In the genomic region with DNA sequence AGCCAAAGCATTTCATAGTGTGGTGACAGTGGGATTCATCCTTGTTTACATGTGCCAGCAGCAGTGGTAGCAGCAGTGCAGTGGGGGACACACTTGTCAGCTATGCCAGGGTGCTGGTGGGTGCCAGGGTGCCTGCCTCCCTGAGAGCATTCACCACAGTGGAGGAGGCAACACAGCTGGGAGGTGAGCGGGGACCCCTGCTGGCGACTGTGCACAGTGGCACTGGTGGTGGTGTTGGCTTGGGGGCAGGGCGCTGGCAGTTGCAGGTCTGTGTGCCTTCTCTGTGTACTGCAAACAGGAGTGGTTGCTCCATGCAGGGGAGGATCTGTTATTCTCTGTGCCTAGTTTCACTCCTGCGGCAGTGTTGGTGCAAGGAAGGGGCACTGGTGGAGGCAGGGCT, we compare ENCODE assay signal across 14 cellular contexts. TPM values are rescaled to one million over a fixed set of nuclear protein-coding genes. Genes with fewer than 3 reads are reported as not detected.
DNase-seq lines count a peak whose midpoint lies in the region; ATAC-seq and TF ChIP-seq lines count a peak whose summit lies in the region.
"Had no signal": no experiment of that assay in that cellular context is flagged by ENCODE, and none has a peak within 500 bp of the region (broad histone marks: within the 10 kb centered on the region; RNA-seq: fewer than 3 reads in every experiment).

No MANE protein-coding gene starts in this region.

- peaks cover 43% of the 10 kb centered on the region for H3K9me3 ChIP-seq in left ventricle myocardium inferior (replicated peaks)
- H3K9me3 ChIP-seq in OCI-LY1 (ENCODE audit: low read length), result peaks cover 22% of the 10 kb centered on the region
- H3K9me3 ChIP-seq in vagina, result peaks cover 7% of the 10 kb centered on the region
- H3K9me3 ChIP-seq: testis had no signal

- H3K27ac ChIP-seq in left ventricle myocardium inferior (replicated peaks), result no peak overlapping the region
- no peak overlapping the region for H3K27ac ChIP-seq in OCI-LY1 (ENCODE audit: low read depth, low read length, poor library complexity, severe bottlenecking)
- H3K27ac ChIP-seq in vagina, result no peak overlapping the region
- H3K27ac ChIP-seq: heart left ventricle, testis had no signal

- no peak overlapping the region for H3K27ac Mint-ChIP-seq in type B pancreatic cell
- H3K27ac Mint-ChIP-seq: activated naive CD4-positive, alpha-beta T cell treated with anti-CD3 and anti-CD28 coated beads, Interleukin-2, amount 50 U/mL, for 24 hours; CD8-positive, alpha-beta T cell had no signal

- no peaks in the 10 kb centered on the region for H3K79me2 ChIP-seq in OCI-LY1 (ENCODE audit: insufficient read depth, low read length)

- no peak for TF ChIP-seq POLR2A in vagina (IDR thresholded peaks at IDR 0.05)

- no peak overlapping the region for H3K4me3 ChIP-seq in left ventricle myocardium inferior
- H3K4me3 ChIP-seq in OCI-LY1 (ENCODE audit: low read depth, low read length, poor library complexity, severe bottlenecking), result no peak overlapping the region
- H3K4me3 ChIP-seq in fibroblast of pulmonary artery (replicated peaks; ENCODE audit: low read depth, low read length), result no peak overlapping the region
- H3K4me3 ChIP-seq in vagina, result no peak overlapping the region
- H3K4me3 ChIP-seq: heart left ventricle, testis had no signal

- peaks cover 21% of the 10 kb centered on the region for H3K4me1 ChIP-seq in left ventricle myocardium inferior
- H3K4me1 ChIP-seq in OCI-LY1 (ENCODE audit: insufficient read depth, low read length, severe bottlenecking), result no peaks in the 10 kb centered on the region
- H3K4me1 ChIP-seq in vagina, result peaks cover 6% of the 10 kb centered on the region
- H3K4me1 ChIP-seq: testis had no signal

- DNase-seq in Right ventricle myocardium superior, result no peak
- no peak for DNase-seq in left ventricle myocardium inferior
- no peak for DNase-seq in fibroblast of pulmonary artery (ENCODE audit: low read depth)
- DNase-seq in type B pancreatic cell (ENCODE audit: extremely low spot score, unreplicated experiment), result no peak
- no peak for DNase-seq in central memory CD4-positive, alpha-beta T cell
- DNase-seq in vagina (ENCODE audit: extremely low spot score in 2 of 2), result no peak
- DNase-seq: CD8-positive, alpha-beta T cell; retina; testis had no signal

- no peaks in the 10 kb centered on the region for H4K20me1 ChIP-seq in OCI-LY1 (ENCODE audit: insufficient read depth, low read length)

- no peak overlapping the region for H3K4me2 ChIP-seq in OCI-LY1 (ENCODE audit: low read length)

- H3K27me3 Mint-ChIP-seq in type B pancreatic cell, result no peaks in the 10 kb centered on the region
- H3K27me3 Mint-ChIP-seq: activated naive CD4-positive, alpha-beta T cell treated with anti-CD3 and anti-CD28 coated beads, Interleukin-2, amount 50 U/mL, for 24 hours; IgD-negative memory B cell had no signal

- intact Hi-C loops in Right ventricle myocardium superior (cut with DNase I), result no loop called here
- intact Hi-C loops in left ventricle myocardium inferior (cut with micrococcal nuclease), result no loop called here
- intact Hi-C loops in vagina (cut with DNase I), result no loop called here

- H3K4me3 Mint-ChIP-seq in type B pancreatic cell, result no peak overlapping the region
- H3K4me3 Mint-ChIP-seq: activated naive CD4-positive, alpha-beta T cell treated with anti-CD3 and anti-CD28 coated beads, Interleukin-2, amount 50 U/mL, for 24 hours; CD8-positive, alpha-beta T cell; IgD-negative memory B cell had no signal

- H3K9ac ChIP-seq in OCI-LY1 (ENCODE audit: low read length), result no peak overlapping the region

- peak; percentile 19 for ATAC-seq in Right ventricle myocardium superior (ENCODE audit: poor library complexity)
- no peak for ATAC-seq in GM21786 (IDR thresholded peaks at IDR 0.05; ENCODE audit: unreplicated experiment)
- ATAC-seq: CD8-positive, alpha-beta T cell had no signal

- no peaks in the 10 kb centered on the region for H3K9me2 ChIP-seq in OCI-LY1 (ENCODE audit: low read depth, low read length)

- H2AFZ ChIP-seq in OCI-LY1 (ENCODE audit: low read length), result no peak overlapping the region

- peaks cover 28% of the 10 kb centered on the region for H3K9me3 Mint-ChIP-seq in type B pancreatic cell

- H3K27me3 ChIP-seq in left ventricle myocardium inferior (ENCODE audit: low read depth) (no peaks in the 10 kb centered on the region), OCI-LY1 (ENCODE audit: insufficient read depth, low read length) (no peaks in the 10 kb centered on the region), vagina (no peaks in the 10 kb centered on the region)
- H3K27me3 ChIP-seq: heart left ventricle, testis had no signal

- no peaks in the 10 kb centered on the region for H3F3A ChIP-seq in OCI-LY1 (ENCODE audit: insufficient read depth, low read length)

- peaks cover 25% of the 10 kb centered on the region for H3K36me3 ChIP-seq in left ventricle myocardium inferior
- H3K36me3 ChIP-seq in OCI-LY1 (ENCODE audit: insufficient read depth, low read length), result peaks cover 4% of the 10 kb centered on the region; the same call in 1 of the 2 replicates
- peaks cover 0 to 6% of the 10 kb centered on the region in 2 donors for H3K36me3 ChIP-seq in vagina

- H3K4me1 Mint-ChIP-seq in type B pancreatic cell (ENCODE audit: unreplicated experiment), result no peaks in the 10 kb centered on the region

- TF ChIP-seq CTCF in left ventricle myocardium inferior (IDR thresholded peaks at IDR 0.05; ENCODE audit: borderline replicate concordance) (no peak), OCI-LY1 (IDR thresholded peaks at IDR 0.05; ENCODE audit: low read length) (peak; percentile 70), fibroblast of pulmonary artery (IDR thresholded peaks at IDR 0.05; ENCODE audit: low read length, missing control alignments) (peak; percentile 24), type B pancreatic cell (conservative IDR thresholded peaks at IDR 0.05) (peak; percentile 40), vagina (IDR thresholded peaks at IDR 0.05) (no peak)

- peaks cover 39% of the 10 kb centered on the region for H3K36me3 Mint-ChIP-seq in type B pancreatic cell

RNA-seq across cellular contexts. Expression of gene CEP63, which starts 41.2 kb away (rescaled TPM):
- total RNA-seq in Right ventricle myocardium superior (32.5 TPM), left ventricle myocardium inferior (34.7 TPM), type B pancreatic cell (ENCODE audit: low replicate concordance) (14.5 and 22.8 TPM in 2 replicates), vagina (12.5 TPM)

RNA-seq across cellular contexts. Expression of gene ANAPC13, which starts 41.3 kb away (rescaled TPM):
- total RNA-seq in Right ventricle myocardium superior (78.3 TPM), left ventricle myocardium inferior (76.4 TPM), type B pancreatic cell (ENCODE audit: low replicate concordance) (47.8 and 57.0 TPM in 2 replicates), vagina (24.1 TPM)

Comparison
In these comparisons a context has a peak if more than half of its experiments do, and no peak if none do; other contexts are left out.
1. CTCF ChIP-seq: peak in OCI-LY1 (single experiment), fibroblast of pulmonary artery (single experiment) and type B pancreatic cell (single experiment); none in left ventricle myocardium inferior (single experiment) and vagina (0 of 3).